Comparison of ENCODE assay signal across 1 cellular context in genomic region chr14:106842687-106843086, GRCh38.
TF ChIP-seq lines count a peak whose summit lies in the region.

No MANE protein-coding gene starts in this region.

TF ChIP-seq in HEK293, 187 proteins besides CTCF, POLR2A, EP300 and RAD21 (continued from another document):
- TF ChIP-seq, protein P1, sequence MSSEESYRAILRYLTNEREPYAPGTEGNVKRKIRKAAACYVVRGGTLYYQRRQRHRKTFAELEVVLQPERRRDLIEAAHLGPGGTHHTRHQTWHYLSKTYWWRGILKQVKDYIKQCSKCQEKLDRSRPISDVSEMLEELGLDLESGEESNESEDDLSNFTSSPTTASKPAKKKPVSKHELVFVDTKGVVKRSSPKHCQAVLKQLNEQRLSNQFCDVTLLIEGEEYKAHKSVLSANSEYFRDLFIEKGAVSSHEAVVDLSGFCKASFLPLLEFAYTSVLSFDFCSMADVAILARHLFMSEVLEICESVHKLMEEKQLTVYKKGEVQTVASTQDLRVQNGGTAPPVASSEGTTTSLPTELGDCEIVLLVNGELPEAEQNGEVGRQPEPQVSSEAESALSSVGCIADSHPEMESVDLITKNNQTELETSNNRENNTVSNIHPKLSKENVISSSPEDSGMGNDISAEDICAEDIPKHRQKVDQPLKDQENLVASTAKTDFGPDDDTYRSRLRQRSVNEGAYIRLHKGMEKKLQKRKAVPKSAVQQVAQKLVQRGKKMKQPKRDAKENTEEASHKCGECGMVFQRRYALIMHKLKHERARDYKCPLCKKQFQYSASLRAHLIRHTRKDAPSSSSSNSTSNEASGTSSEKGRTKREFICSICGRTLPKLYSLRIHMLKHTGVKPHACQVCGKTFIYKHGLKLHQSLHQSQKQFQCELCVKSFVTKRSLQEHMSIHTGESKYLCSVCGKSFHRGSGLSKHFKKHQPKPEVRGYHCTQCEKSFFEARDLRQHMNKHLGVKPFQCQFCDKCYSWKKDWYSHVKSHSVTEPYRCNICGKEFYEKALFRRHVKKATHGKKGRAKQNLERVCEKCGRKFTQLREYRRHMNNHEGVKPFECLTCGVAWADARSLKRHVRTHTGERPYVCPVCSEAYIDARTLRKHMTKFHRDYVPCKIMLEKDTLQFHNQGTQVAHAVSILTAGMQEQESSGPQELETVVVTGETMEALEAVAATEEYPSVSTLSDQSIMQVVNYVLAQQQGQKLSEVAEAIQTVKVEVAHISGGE (tag by site-specific recombination; conservative IDR thresholded peaks at IDR 0.05; ENCODE audit: low read depth), result no peak
- TF ChIP-seq SP7 (tag by site-specific recombination; IDR thresholded peaks at IDR 0.05), result no peak
- TF ChIP-seq SP2 (tag by site-specific recombination; IDR thresholded peaks at IDR 0.05), result no peak
- no peak for TF ChIP-seq OSR2 (tag by site-specific recombination; IDR thresholded peaks at IDR 0.05)
- no peak for TF ChIP-seq ZBTB26 (tag by site-specific recombination; optimal IDR thresholded peaks at IDR 0.05)
